18 cellular contexts compared by ENCODE assay signal in the genomic region with DNA sequence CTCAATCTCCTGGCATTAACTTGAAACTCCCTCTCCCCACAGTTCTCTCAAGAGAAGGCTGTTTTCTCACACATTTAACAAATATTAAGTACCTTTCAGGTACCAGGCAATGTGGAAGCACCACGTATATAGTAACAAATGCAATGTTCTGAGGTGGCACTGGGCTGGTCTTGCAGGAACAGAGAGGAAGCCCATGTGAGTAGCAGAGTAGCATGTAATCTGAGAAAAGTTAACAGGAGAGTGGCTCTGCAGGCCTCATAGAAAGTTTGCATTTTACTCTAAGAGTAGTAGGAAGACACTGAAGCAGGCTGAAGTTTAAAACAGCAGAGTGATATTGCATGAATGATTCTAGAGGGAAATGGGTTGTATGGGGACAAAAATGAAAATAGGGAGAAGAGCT.
"Had no signal": no experiment of that assay in that cellular context is flagged by ENCODE, and none has a peak within 500 bp of the region (broad histone marks: within the 10 kb centered on the region; RNA-seq: fewer than 3 reads in every experiment).

No MANE protein-coding gene starts in this region.

- H3K36me3 ChIP-seq: cardiac muscle cell, esophagus squamous epithelium, left lung, right atrium auricular region, tibial artery, uterus had no signal

- DNase-seq: activated CD4-positive, alpha-beta T cell treated with anti-CD3 and anti-CD28 coated beads for 4 hours; activated CD8-positive, alpha-beta memory T cell treated with anti-CD3 and anti-CD28 coated beads, Interleukin-2, amount 50 U/mL, for 4 hours; activated CD8-positive, alpha-beta T cell treated with anti-CD3 and anti-CD28 coated beads for 36 hours; activated naive CD4-positive, alpha-beta T cell; activated T-cell treated with anti-CD3 and anti-CD28 coated beads, Interleukin-2, amount 50 U/mL, for 72 hours; aorta; esophagus squamous epithelium; foreskin fibroblast; head of caudate nucleus; islet precursor cell; left lung; tibial artery; uterus had no signal

- H3K4me1 ChIP-seq: esophagus squamous epithelium, left lung, right atrium auricular region, tibial artery, uterus had no signal

- ATAC-seq: activated CD8-positive, alpha-beta T cell treated with anti-CD3 and anti-CD28 coated beads for 36 hours; activated T-cell treated with anti-CD3 and anti-CD28 coated beads, Interleukin-2, amount 50 U/mL, for 72 hours; left lung; stimulated activated memory B cell treated with anti-CD40 and anti-IgM and Interleukin-4, amounts not matched to agents 10 μg/mL and 1 μg/mL and 100 μg/mL, for 72 hours had no signal

- H3K4me3 ChIP-seq: cardiac muscle cell, esophagus squamous epithelium, left lung, right atrium auricular region, skin epidermis, tibial artery, uterus had no signal

- H3K27ac ChIP-seq: cardiac muscle cell, esophagus squamous epithelium, left lung, right atrium auricular region, skin epidermis, tibial artery, uterus, VCaP had no signal

- H3K9me3 ChIP-seq: esophagus squamous epithelium, left lung, right atrium auricular region, tibial artery, uterus had no signal

- H3K27me3 ChIP-seq: cardiac muscle cell, esophagus squamous epithelium, left lung, right atrium auricular region, tibial artery, uterus had no signal
